ENCODE assay signal across 10 cellular contexts in the genomic region with DNA sequence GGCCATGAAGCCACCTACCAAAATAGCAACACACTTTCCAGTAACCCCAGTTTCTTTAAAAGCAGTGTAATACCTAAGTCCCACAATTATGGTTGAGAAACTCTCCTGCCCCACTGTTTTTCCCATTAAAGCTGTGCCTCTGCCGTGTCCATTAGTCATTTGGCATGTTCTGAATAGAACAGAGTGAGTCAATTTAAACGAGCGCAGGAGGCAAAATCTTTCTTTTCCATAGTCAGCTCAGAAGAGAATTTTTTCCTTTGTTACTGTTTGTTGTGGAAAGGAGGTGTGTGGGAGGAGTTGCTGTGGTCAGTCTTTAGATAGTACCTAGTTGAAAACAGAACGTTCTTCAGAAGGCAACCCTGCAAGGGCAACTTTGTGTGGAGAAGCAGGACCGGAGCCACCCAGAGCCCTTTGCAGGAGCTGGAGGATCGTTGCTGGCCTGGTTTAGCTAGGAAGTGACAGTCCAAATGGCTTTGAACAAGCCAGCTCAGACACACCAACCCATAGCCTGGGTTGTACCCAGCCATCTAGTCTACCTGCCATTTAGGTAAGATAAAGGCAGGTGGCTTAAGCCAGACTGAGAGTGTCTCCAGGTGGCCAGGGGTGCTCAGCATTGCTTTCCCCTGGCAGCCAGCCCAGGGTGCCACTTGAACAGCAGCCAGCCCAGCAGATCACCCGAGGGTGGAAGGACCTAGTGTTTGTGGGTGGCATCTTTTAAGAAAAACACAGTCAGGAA. TPM values are rescaled to one million over a fixed set of nuclear protein-coding genes. Genes with fewer than 3 reads are reported as not detected.
DNase-seq lines count a peak whose midpoint lies in the region; ATAC-seq and TF ChIP-seq lines count a peak whose summit lies in the region.
"Had no signal": no experiment of that assay in that cellular context is flagged by ENCODE, and none has a peak within 500 bp of the region (broad histone marks: within the 10 kb centered on the region; RNA-seq: fewer than 3 reads in every experiment).

No MANE protein-coding gene starts in this region.

- DNase-seq in activated T-cell treated with anti-CD3 and anti-CD28 coated beads, Interleukin-2, amount 50 U/mL, for 72 hours = no peak
- no peak for DNase-seq in activated T-cell treated with anti-CD3 and anti-CD28 coated beads, Interleukin-2, amount 50 U/mL, for 48 hours
- DNase-seq in RWPE1 (ENCODE audit: low spot score) (peak; percentile 89), foreskin keratinocyte (peak; percentile 64 to 85), upper lobe of right lung (peak; percentile 84), MM.1S (no peak)
- no peak for DNase-seq in stimulated activated naive CD4-positive, alpha-beta T cell treated with Interleukin-2 at 50 U/mL for 16 hours (lab: John Stamatoyannopoulos, UW)
- no peak for DNase-seq in naive thymus-derived CD8-positive, alpha-beta T cell
- DNase-seq: activated gamma-delta T cell, AML-193 had no signal

- H2AFZ ChIP-seq in MM.1S (ENCODE audit: low read length) = no peak overlapping the region

- H3K4me2 ChIP-seq in MM.1S (ENCODE audit: low read depth, low read length) = no peak overlapping the region

- H4K20me1 ChIP-seq in MM.1S (ENCODE audit: insufficient read depth, low read length) = no peaks in the 10 kb centered on the region

- no peaks in the 10 kb centered on the region for H3K9me3 ChIP-seq in upper lobe of right lung
- H3K9me3 ChIP-seq in MM.1S (replicated peaks; ENCODE audit: insufficient read depth, low read length) = no peaks in the 10 kb centered on the region

- H3K4me1 ChIP-seq in foreskin keratinocyte (peaks cover 6% of the 10 kb centered on the region), upper lobe of right lung (peaks cover 34% of the 10 kb centered on the region), MM.1S (ENCODE audit: low read length) (no peaks in the 10 kb centered on the region)

- H3F3A ChIP-seq in MM.1S (ENCODE audit: insufficient read depth, low read length) = no peaks in the 10 kb centered on the region

- intact Hi-C loops in upper lobe of right lung (cut with DNase I) = no loop called here

- no peaks in the 10 kb centered on the region for H3K79me2 ChIP-seq in MM.1S (ENCODE audit: low read length)

- no peaks in the 10 kb centered on the region for H3K27me3 Mint-ChIP-seq in activated T-cell treated with anti-CD3 and anti-CD28 coated beads, Interleukin-2, amount 50 U/mL, for 72 hours (ENCODE audit: low read depth)
- peaks cover 0 to 3% (median 0%) of the 10 kb centered on the region in 5 donors for H3K27me3 Mint-ChIP-seq in naive thymus-derived CD8-positive, alpha-beta T cell

- peak; percentile 18 to 71 for ATAC-seq in activated T-cell treated with anti-CD3 and anti-CD28 coated beads, Interleukin-2, amount 50 U/mL, for 72 hours (replicated peaks in 1 of 2)
- ATAC-seq in foreskin keratinocyte = peak; percentile 90
- ATAC-seq in upper lobe of right lung = peak; percentile 44
- no peak for ATAC-seq in naive thymus-derived CD8-positive, alpha-beta T cell

- H3K9me3 Mint-ChIP-seq in activated T-cell treated with anti-CD3 and anti-CD28 coated beads, Interleukin-2, amount 50 U/mL, for 72 hours = no peaks in the 10 kb centered on the region
- H3K9me3 Mint-ChIP-seq in naive thymus-derived CD8-positive, alpha-beta T cell = no peaks in the 10 kb centered on the region

- H3K9me2 ChIP-seq in MM.1S (replicated peaks; ENCODE audit: insufficient read depth, low read length) = no peaks in the 10 kb centered on the region

- no peak overlapping the region for H3K4me3 ChIP-seq in upper lobe of right lung
- H3K4me3 ChIP-seq in MM.1S (ENCODE audit: low read length) = no peak overlapping the region

- POLR2A ChIA-PET in RWPE1 (lab: Yijun Ruan, JAX; ENCODE audit: low non-redundant PET) = no interaction called here
- POLR2A ChIA-PET in naive thymus-derived CD8-positive, alpha-beta T cell (lab: Charles Lee) = no interaction called here

- no peak overlapping the region for H3K27ac Mint-ChIP-seq in activated T-cell treated with anti-CD3 and anti-CD28 coated beads, Interleukin-2, amount 50 U/mL, for 72 hours
- H3K27ac Mint-ChIP-seq in naive thymus-derived CD8-positive, alpha-beta T cell = no peak overlapping the region

- peak overlapping the region; percentile 30; the same call in 1 of the 2 replicates for H3K27ac ChIP-seq in RWPE1
- no peak overlapping the region for H3K27ac ChIP-seq in foreskin keratinocyte
- H3K27ac ChIP-seq in upper lobe of right lung = no peak overlapping the region
- no peak overlapping the region for H3K27ac ChIP-seq in MM.1S (ENCODE audit: low read length)

- peaks cover 12% of the 10 kb centered on the region for H3K27me3 ChIP-seq in foreskin keratinocyte
- no peaks in the 10 kb centered on the region for H3K27me3 ChIP-seq in upper lobe of right lung
- no peaks in the 10 kb centered on the region for H3K27me3 ChIP-seq in MM.1S (replicated peaks; ENCODE audit: insufficient read depth, low read length)

- H3K36me3 ChIP-seq in upper lobe of right lung (no peaks in the 10 kb centered on the region), MM.1S (replicated peaks; ENCODE audit: insufficient read depth, low read length) (no peaks in the 10 kb centered on the region)

- CTCF ChIA-PET in RWPE1 (lab: Yijun Ruan, JAX) = no interaction called here

- no peak overlapping the region for H3K9ac ChIP-seq in MM.1S (ENCODE audit: low read length)

- H3K4me3 Mint-ChIP-seq in activated T-cell treated with anti-CD3 and anti-CD28 coated beads, Interleukin-2, amount 50 U/mL, for 72 hours = no peak overlapping the region
- H3K4me3 Mint-ChIP-seq in naive thymus-derived CD8-positive, alpha-beta T cell = no peak overlapping the region

- no peak for TF ChIP-seq CTCF in RWPE1 (conservative IDR thresholded peaks at IDR 0.05; ENCODE audit: low read depth)
- no peak for TF ChIP-seq CTCF in foreskin keratinocyte (conservative IDR thresholded peaks at IDR 0.05)
- TF ChIP-seq CTCF in upper lobe of right lung (IDR thresholded peaks at IDR 0.05) = no peak
- TF ChIP-seq CTCF in MM.1S (IDR thresholded peaks at IDR 0.05; ENCODE audit: low read length) = no peak

- peaks cover 7% of the 10 kb centered on the region for H3K4me1 Mint-ChIP-seq in activated T-cell treated with anti-CD3 and anti-CD28 coated beads, Interleukin-2, amount 50 U/mL, for 72 hours (ENCODE audit: low read depth)
- H3K4me1 Mint-ChIP-seq in naive thymus-derived CD8-positive, alpha-beta T cell = peaks cover 0 to 5% (median 0%) of the 10 kb centered on the region in 4 donors

- H3K36me3 Mint-ChIP-seq in activated T-cell treated with anti-CD3 and anti-CD28 coated beads, Interleukin-2, amount 50 U/mL, for 72 hours (ENCODE audit: insufficient read depth in 2 of 2) = no peaks in the 10 kb centered on the region
- no peaks in the 10 kb centered on the region for H3K36me3 Mint-ChIP-seq in naive thymus-derived CD8-positive, alpha-beta T cell

RNA-seq across cellular contexts. Expression of a gene that starts 30.4 kb away (rescaled TPM):
- 1 to 10 TPM; 6.0 TPM for total RNA-seq in activated T-cell treated with anti-CD3 and anti-CD28 coated beads, Interleukin-2, amount 50 U/mL, for 72 hours
- total RNA-seq in foreskin keratinocyte (not detected in 2 replicates), upper lobe of right lung (19.8 TPM)
- polyA plus RNA-seq in foreskin keratinocyte = 0.06 TPM in 1 of 2 replicates, not detected in the other
- 1 to 10 TPM; 1.5 to 3.7 TPM for total RNA-seq in naive thymus-derived CD8-positive, alpha-beta T cell
- under 1 TPM in 2 of 3 donors, not detected in 1; 0.21 to 0.25 TPM for polyA plus RNA-seq in naive thymus-derived CD8-positive, alpha-beta T cell

Comparison
In these comparisons a context has a peak if more than half of its experiments do, and no peak if none do; other contexts are left out.
1. ATAC-seq: peak in activated T-cell treated with anti-CD3 and anti-CD28 coated beads, Interleukin-2, amount 50 U/mL, for 72 hours (2 of 2), foreskin keratinocyte (single experiment) and upper lobe of right lung (single experiment); none in naive thymus-derived CD8-positive, alpha-beta T cell (0 of 2).
2. DNase-seq: peak in RWPE1 (single experiment), foreskin keratinocyte (2 of 2) and upper lobe of right lung (single experiment); none in activated T-cell treated with anti-CD3 and anti-CD28 coated beads, Interleukin-2, amount 50 U/mL, for 72 hours (0 of 2), activated T-cell treated with anti-CD3 and anti-CD28 coated beads, Interleukin-2, amount 50 U/mL, for 48 hours (0 of 2), stimulated activated naive CD4-positive, alpha-beta T cell treated with Interleukin-2 at 50 U/mL for 16 hours (single experiment), naive thymus-derived CD8-positive, alpha-beta T cell (0 of 10) and MM.1S (single experiment).